15 cellular contexts compared by ENCODE assay signal in genomic region chr13:79228972-79229371, GRCh38.
DNase-seq lines count a peak whose midpoint lies in the region; ATAC-seq and TF ChIP-seq lines count a peak whose summit lies in the region.
"Had no signal": no experiment of that assay in that cellular context is flagged by ENCODE, and none has a peak within 500 bp of the region (broad histone marks: within the 10 kb centered on the region; RNA-seq: fewer than 3 reads in every experiment).

No MANE protein-coding gene starts in this region.

- no peaks in the 10 kb centered on the region for H3K9me3 Mint-ChIP-seq in MCF 10A (ENCODE audit: unreplicated experiment)

- intact Hi-C loops in MCF 10A (cut with micrococcal nuclease) = no loop called here
- intact Hi-C loops in breast epithelium (cut with DNase I; ENCODE audit: low total_unique reads) = no loop called here

- POLR2A ChIA-PET in MCF 10A (lab: Yijun Ruan, JAX) = no interaction called here

- no peaks in the 10 kb centered on the region for H3K36me3 ChIP-seq in breast epithelium
- H3K36me3 ChIP-seq in RWPE2 (ENCODE audit: low read depth) = no peaks in the 10 kb centered on the region
- H3K36me3 ChIP-seq: Peyer's patch had no signal

- DNase-seq in MCF 10A (ENCODE audit: unreplicated experiment) = peak; percentile 29
- no peak for DNase-seq in breast epithelium (ENCODE audit: low spot score in 2 of 2)
- DNase-seq in RWPE2 (ENCODE audit: low spot score) = no peak
- peak; percentile 45 for DNase-seq in ureter (ENCODE audit: low spot score)
- DNase-seq in NAMALWA (ENCODE audit: low spot score) = no peak
- no peak for DNase-seq in NOMO-1 treated with dmso at 0.1 percent for 144 hours (lab: John Stamatoyannopoulos, UW; ENCODE audit: unreplicated experiment)
- DNase-seq: HCEC 1CT, NCI-H1694 treated with DMSO at 0.1 percent for 48 hours, NCI-H524, Peyer's patch, Right ventricle myocardium superior, SW 1271 had no signal

- ATAC-seq in RWPE2 (ENCODE audit: low read depth) = peak; percentile 75
- peak; percentile 66 for ATAC-seq in esophagus mucosa
- no peak for ATAC-seq in activated CD4-positive, CD25-positive, alpha-beta regulatory T cell treated with anti-CD3 and anti-CD28 coated beads, Interleukin-2, amount 50 U/mL, for 24 hours

- H3K4me1 ChIP-seq in breast epithelium (no peaks in the 10 kb centered on the region), RWPE2 (ENCODE audit: insufficient read depth, poor library complexity, severe bottlenecking) (peaks cover 10% of the 10 kb centered on the region)
- H3K4me1 ChIP-seq: Peyer's patch had no signal

- H3K9me3 ChIP-seq in breast epithelium = no peaks in the 10 kb centered on the region
- H3K9me3 ChIP-seq in RWPE2 (ENCODE audit: severe bottlenecking) = no peaks in the 10 kb centered on the region
- H3K9me3 ChIP-seq: Peyer's patch had no signal

- H3K27me3 ChIP-seq in breast epithelium (no peaks in the 10 kb centered on the region), RWPE2 (ENCODE audit: insufficient read depth, poor library complexity, severe bottlenecking) (no peaks in the 10 kb centered on the region)
- H3K27me3 ChIP-seq: Peyer's patch had no signal

- TF ChIP-seq CTCF in MCF 10A (IDR thresholded peaks at IDR 0.05; ENCODE audit: unreplicated experiment) = no peak
- TF ChIP-seq CTCF in breast epithelium (IDR thresholded peaks at IDR 0.05) = no peak
- no peak for TF ChIP-seq CTCF in RWPE2 (IDR thresholded peaks at IDR 0.05; ENCODE audit: poor library complexity, severe bottlenecking)

- no peak overlapping the region for H3K27ac Mint-ChIP-seq in MCF 10A (ENCODE audit: low read depth, unreplicated experiment)

- CTCF ChIA-PET in MCF 10A (lab: Yijun Ruan, JAX) = no interaction called here

- no peak overlapping the region for H3K4me3 Mint-ChIP-seq in MCF 10A (ENCODE audit: unreplicated experiment)

- peaks cover 8% of the 10 kb centered on the region for H3K4me1 Mint-ChIP-seq in MCF 10A (ENCODE audit: insufficient read depth, unreplicated experiment)

- no peaks in the 10 kb centered on the region for H3K36me3 Mint-ChIP-seq in MCF 10A (ENCODE audit: insufficient read depth, unreplicated experiment)

- no peak for TF ChIP-seq POLR2A in breast epithelium (IDR thresholded peaks at IDR 0.05)

- BruUV-seq in MCF 10A (replicated peaks; lab: Mats Ljungman, UMichigan) = no TSS peak

- no peaks in the 10 kb centered on the region for H3K27me3 Mint-ChIP-seq in MCF 10A (ENCODE audit: insufficient read depth, unreplicated experiment)

- no peak overlapping the region for H3K4me3 ChIP-seq in breast epithelium
- no peak overlapping the region for H3K4me3 ChIP-seq in RWPE2 (ENCODE audit: severe bottlenecking)
- H3K4me3 ChIP-seq: Peyer's patch had no signal

- H3K27ac ChIP-seq in breast epithelium = no peak overlapping the region
- H3K27ac ChIP-seq in RWPE2 (ENCODE audit: poor library complexity, severe bottlenecking) = no peak overlapping the region
- H3K27ac ChIP-seq: 22Rv1, Peyer's patch had no signal

Comparison
In these comparisons a context has a peak if more than half of its experiments do, and no peak if none do; other contexts are left out.
1. DNase-seq: peak in MCF 10A (single experiment) and ureter (single experiment); none in breast epithelium (0 of 2), RWPE2 (single experiment), NAMALWA (single experiment) and NOMO-1 treated with dmso at 0.1 percent for 144 hours (single experiment).
2. ATAC-seq: peak in RWPE2 (single experiment) and esophagus mucosa (single experiment); none in activated CD4-positive, CD25-positive, alpha-beta regulatory T cell treated with anti-CD3 and anti-CD28 coated beads, Interleukin-2, amount 50 U/mL, for 24 hours (0 of 2).